Comparison of ENCODE assay signal across 17 cellular contexts in genomic region chr2:189129971-189130370, GRCh38. TPM values are rescaled to one million over a fixed set of nuclear protein-coding genes. Genes with fewer than 3 reads are reported as not detected.
DNase-seq lines count a peak whose midpoint lies in the region; ATAC-seq, FAIRE-seq and TF ChIP-seq lines count a peak whose summit lies in the region.
"Had no signal": no experiment of that assay in that cellular context is flagged by ENCODE, and none has a peak within 500 bp of the region (broad histone marks: within the 10 kb centered on the region; RNA-seq: fewer than 3 reads in every experiment).

No MANE protein-coding gene starts in this region.

- no peak overlapping the region for H3K4me3 ChIP-seq in SK-N-SH (ENCODE audit: low read depth in 2 of 2, low read length in 1 of 2)
- no peak overlapping the region for H3K4me3 ChIP-seq in fibroblast of villous mesenchyme (ENCODE audit: low read depth, low read length)

- peak overlapping the region; percentile 80 for H3K9ac ChIP-seq in SK-N-SH

- H4K20me1 ChIP-seq in SK-N-SH (ENCODE audit: insufficient read depth) = no peaks in the 10 kb centered on the region

- H3K4me2 ChIP-seq in SK-N-SH = peak overlapping the region; percentile 50

- no peaks in the 10 kb centered on the region for H3K9me2 ChIP-seq in SK-N-SH

- peaks cover 0 to 9% of the 10 kb centered on the region in 2 experiments for H3K36me3 ChIP-seq in SK-N-SH (replicated peaks in 1 of 2; ENCODE audit: control insufficient read depth in 1 of 2, insufficient read depth in 2 of 2, low read length in 1 of 2)

- no peak for ATAC-seq in HG02870 (IDR thresholded peaks at IDR 0.05; ENCODE audit: unreplicated experiment)
- ATAC-seq: activated CD8-positive, alpha-beta T cell treated with anti-CD3 and anti-CD28 coated beads for 36 hours had no signal

- H3F3A ChIP-seq in SK-N-SH (replicated peaks; ENCODE audit: insufficient read depth) = peaks cover 38% of the 10 kb centered on the region

- CTCF ChIA-PET in SK-N-SH (lab: Yijun Ruan, JAX) = no interaction called here

- H2AFZ ChIP-seq in SK-N-SH (ENCODE audit: low read depth) = no peak overlapping the region

- TF ChIP-seq CTCF in SK-N-SH (IDR thresholded peaks at IDR 0.05) (no peak), fibroblast of villous mesenchyme (IDR thresholded peaks at IDR 0.05; ENCODE audit: insufficient read depth, low read depth, low read length) (no peak)

- WGBS in SK-N-SH (ENCODE audit: low lambda C conversion rate) = 19% methylated on average over 2 of the region's 2 CpGs

- no peak for DNase-seq in SK-N-SH
- peak; percentile 72 for DNase-seq in fibroblast of villous mesenchyme (ENCODE audit: low read depth)
- peak; percentile 31 for DNase-seq in smooth muscle cell of the brain vasculature (ENCODE audit: low read depth, low spot score)
- DNase-seq in retina = no peak
- DNase-seq in NCI-H1092 treated with DMSO at 0.1 percent for 48 hours (lab: John Stamatoyannopoulos, UW) = no peak
- no peak for DNase-seq in NCI-H345 treated with DMSO at 0.1 percent for 48 hours (lab: John Stamatoyannopoulos, UW; ENCODE audit: unreplicated experiment)
- DNase-seq: activated CD8-positive, alpha-beta T cell treated with anti-CD3 and anti-CD28 coated beads for 36 hours; activated naive CD4-positive, alpha-beta T cell; MV-4-11; NCI-H345; substantia nigra; T-helper 9 cell had no signal

- H3K9me3 ChIP-seq in SK-N-SH = no peaks in the 10 kb centered on the region

- TF ChIP-seq RAD21 in SK-N-SH (IDR thresholded peaks at IDR 0.05; ENCODE audit: low read length) = no peak

- peak overlapping the region; percentile 92 to 100 for H3K27ac ChIP-seq in SK-N-SH (ENCODE audit: low read depth in 2 of 2, low read length in 1 of 2)
- H3K27ac ChIP-seq: RWPE1 had no signal

- POLR2A ChIA-PET in SK-N-SH (lab: Yijun Ruan, JAX) = no interaction called here

- peaks cover 0 to 25% of the 10 kb centered on the region in 2 experiments; a peak in 2 of 4 replicates for H3K4me1 ChIP-seq in SK-N-SH (ENCODE audit: control insufficient read depth in 1 of 2, insufficient read depth in 2 of 2, low read depth in 1 of 2, low read length in 1 of 2)

- H3K27me3 ChIP-seq in SK-N-SH (ENCODE audit: insufficient read depth) = no peaks in the 10 kb centered on the region

- peak; percentile 65 for FAIRE-seq in G401.6 (lab: Jason Lieb, UNC)
- FAIRE-seq: colon, keratinocyte had no signal

- TF ChIP-seq EP300 in SK-N-SH (IDR thresholded peaks at IDR 0.05; ENCODE audit: borderline replicate concordance in 1 of 2, low read depth in 1 of 2, low read length in 1 of 2) = peak; percentile 61 to 96

- H3K79me2 ChIP-seq in SK-N-SH (ENCODE audit: insufficient read depth) = no peaks in the 10 kb centered on the region; the same call in 1 of the 2 replicates

TF ChIP-seq in SK-N-SH, 30 proteins besides CTCF, POLR2A, EP300 and RAD21 (continues in another document):
- no peak for TF ChIP-seq IRF3 (IDR thresholded peaks at IDR 0.05; ENCODE audit: low read depth, low read length)
- no peak for TF ChIP-seq GATA2 (CRISPR knock-in tag; IDR thresholded peaks at IDR 0.05)
- TF ChIP-seq MEF2A (IDR thresholded peaks at IDR 0.05; ENCODE audit: borderline replicate concordance, low read depth) = peak; percentile 83
- 0 out of 2 replicates have a peak, but pooled peaks have one; percentile 18 for TF ChIP-seq TAF1 (IDR thresholded peaks at IDR 0.05; ENCODE audit: borderline replicate concordance, low read depth, low read length)
- TF ChIP-seq YY1 (IDR thresholded peaks at IDR 0.05; ENCODE audit: low read depth) = no peak
- peak; percentile 53; the same call in 1 of the 2 replicates for TF ChIP-seq RXRA (IDR thresholded peaks at IDR 0.05; ENCODE audit: borderline replicate concordance, low read depth)
- no peak for TF ChIP-seq FOXJ3 (CRISPR knock-in tag; IDR thresholded peaks at IDR 0.05)
- TF ChIP-seq EZH2phosphoT487 (IDR thresholded peaks at IDR 0.05; ENCODE audit: borderline replicate concordance, low read depth) = no peak
- peak; percentile 86 for TF ChIP-seq TCF12 (IDR thresholded peaks at IDR 0.05)
- TF ChIP-seq USF2 (IDR thresholded peaks at IDR 0.05; ENCODE audit: borderline replicate concordance, low read depth, low read length) = no peak
- no peak for TF ChIP-seq REST (IDR thresholded peaks at IDR 0.05; ENCODE audit: low read depth, low read length)
- TF ChIP-seq ZBTB33 (IDR thresholded peaks at IDR 0.05; ENCODE audit: borderline replicate concordance, low read depth) = no peak
- no peak for TF ChIP-seq USF1 (IDR thresholded peaks at IDR 0.05; ENCODE audit: borderline replicate concordance, low read depth)
- no peak for TF ChIP-seq RCOR1 (IDR thresholded peaks at IDR 0.05; ENCODE audit: low read length)
- no peak for TF ChIP-seq NRF1 (IDR thresholded peaks at IDR 0.05; ENCODE audit: low read depth, low read length)
- TF ChIP-seq ELF1 (IDR thresholded peaks at IDR 0.05) = no peak
- TF ChIP-seq SIN3A (IDR thresholded peaks at IDR 0.05; ENCODE audit: borderline replicate concordance, low read depth, low read length) = no peak
- peak; percentile 94 for TF ChIP-seq FOXM1 (IDR thresholded peaks at IDR 0.05; ENCODE audit: low read depth)
- TF ChIP-seq FOSL2 (IDR thresholded peaks at IDR 0.05; ENCODE audit: borderline replicate concordance, low read depth) = peak; percentile 66; the same call in 1 of the 2 replicates
- TF ChIP-seq CHD2 (IDR thresholded peaks at IDR 0.05; ENCODE audit: low read length, partially characterized antibody) = no peak
- TF ChIP-seq RFX5 (IDR thresholded peaks at IDR 0.05; ENCODE audit: low read length) = no peak

RNA-seq across cellular contexts. Expression of gene COL5A2, which starts 49.6 kb away (rescaled TPM):
- polyA plus RNA-seq in SK-N-SH (2012; rRNA removed) = 18.7 and 20.4 TPM in 2 replicates
- 14.9 and 20.2 TPM in 2 replicates for polyA plus RNA-seq in SK-N-SH (2012; cell fraction: cytosol; rRNA removed)
- polyA plus RNA-seq in SK-N-SH (2012; cell fraction: nucleus; rRNA removed) = 18.2 and 26.5 TPM in 2 replicates
- total RNA-seq in fibroblast of villous mesenchyme = 693 and 717 TPM in 2 replicates

Comparison
In these comparisons a context has a peak if more than half of its experiments do, and no peak if none do; other contexts are left out.
1. DNase-seq: peak in fibroblast of villous mesenchyme (single experiment) and smooth muscle cell of the brain vasculature (single experiment); none in SK-N-SH (single experiment), retina (single experiment), NCI-H1092 treated with DMSO at 0.1 percent for 48 hours (single experiment) and NCI-H345 treated with DMSO at 0.1 percent for 48 hours (single experiment).